Comparison of ENCODE assay signal across 8 cellular contexts in the genomic region with DNA sequence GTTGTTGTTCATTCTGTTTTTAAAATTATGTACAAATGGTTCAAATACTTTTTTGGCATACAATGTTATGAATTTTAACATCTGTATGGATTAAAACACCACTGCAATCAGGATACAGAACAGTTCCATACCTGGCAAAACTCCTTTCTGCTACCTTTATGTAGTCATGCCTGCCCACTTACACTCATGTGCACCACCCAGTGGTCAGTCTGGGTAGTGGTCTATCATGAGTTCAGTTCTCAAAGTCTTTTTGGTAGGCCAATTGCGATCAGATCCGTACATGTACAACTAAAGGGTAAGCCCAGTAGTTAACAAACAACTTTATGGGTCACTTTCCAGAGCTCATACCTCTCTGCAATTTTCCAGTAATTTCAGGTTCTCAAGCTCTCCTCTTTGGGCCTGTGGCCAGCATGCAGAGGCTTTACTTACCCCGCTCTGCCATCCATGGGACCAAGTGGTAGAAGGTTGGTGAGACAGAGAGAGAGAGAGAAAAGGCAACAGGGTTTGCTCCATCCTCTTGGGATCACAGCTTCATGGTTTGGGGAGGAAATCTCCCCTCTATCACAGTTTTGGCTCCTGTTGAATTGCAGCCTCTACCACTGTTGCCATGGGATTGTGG.
A peak's percentile ranks its signal among the peaks of the same experiment; 100 is the strongest.
DNase-seq lines count a peak whose midpoint lies in the region; ATAC-seq and TF ChIP-seq lines count a peak whose summit lies in the region.

No MANE protein-coding gene starts in this region.

- no peak overlapping the region for H2BK5ac ChIP-seq in neuronal stem cell (ENCODE audit: low read length)

- WGBS in esophagus squamous epithelium, 2 donors, result 54 to 64% methylated on average over 3 of the region's 3 CpGs
- no CpG with 5 or more reads among the region's 3 CpGs for WGBS in neuronal stem cell (ENCODE audit: extremely low coverage in 2 of 2, insufficient read length in 2 of 2, insufficient replicate concordance in 1 of 2), 2 donors
- 73 to 79% methylated on average over 3 of the region's 3 CpGs for WGBS in tibial nerve, 2 donors

- H2AK5ac ChIP-seq in neuronal stem cell (ENCODE audit: low read depth, low read length), result no peak overlapping the region

- TF ChIP-seq CTCF in GM12872 (IDR thresholded peaks at IDR 0.05; ENCODE audit: insufficient read depth, low read depth, low read length) (peak; percentile 87), OCI-LY1 (IDR thresholded peaks at IDR 0.05; ENCODE audit: low read length) (peak; percentile 87), esophagus squamous epithelium (IDR thresholded peaks at IDR 0.05) (peak; percentile 68 to 82 (median 74)), tibial nerve (IDR thresholded peaks at IDR 0.05) (peak; percentile 68 to 76 (median 74))

- H3K4me3 ChIP-seq in OCI-LY1 (ENCODE audit: low read depth, low read length, poor library complexity, severe bottlenecking), result no peak overlapping the region
- H3K4me3 ChIP-seq in esophagus squamous epithelium, result no peak overlapping the region
- no peak overlapping the region for H3K4me3 ChIP-seq in neuronal stem cell (ENCODE audit: low read length in 2 of 2)
- H3K4me3 ChIP-seq in tibial nerve, result no peak overlapping the region

- DNase-seq in A172 (ENCODE audit: low spot score) (peak; percentile 49), activated T-cell treated with anti-CD3 and anti-CD28 coated beads for 24 hours (ENCODE audit: low read depth) (peak; percentile 50), esophagus squamous epithelium (lab: John Stamatoyannopoulos, UW) (no peak), neuronal stem cell (ENCODE audit: low spot score) (peak; percentile 44), tibial nerve (ENCODE audit: low spot score in 2 of 2) (peak; percentile 55 to 83)

- no peaks in the 10 kb centered on the region for H3K79me2 ChIP-seq in OCI-LY1 (ENCODE audit: insufficient read depth, low read length)

- no peak overlapping the region for H3K4ac ChIP-seq in neuronal stem cell (ENCODE audit: low read length)

- H3K18ac ChIP-seq in neuronal stem cell (ENCODE audit: low read length), result no peak overlapping the region

- no peak overlapping the region for H2BK15ac ChIP-seq in neuronal stem cell (ENCODE audit: low read length)

- TF ChIP-seq POLR2A in esophagus squamous epithelium (IDR thresholded peaks at IDR 0.05) (no peak), tibial nerve (IDR thresholded peaks at IDR 0.05) (no peak)

- no peak overlapping the region for H2BK12ac ChIP-seq in neuronal stem cell (ENCODE audit: low read length)

- H3K27me3 ChIP-seq in OCI-LY1 (ENCODE audit: insufficient read depth, low read length) (no peaks in the 10 kb centered on the region), esophagus squamous epithelium (no peaks in the 10 kb centered on the region), neuronal stem cell (ENCODE audit: control insufficient read depth in 3 of 3, insufficient read depth in 3 of 3, low read depth in 1 of 3, low read length in 3 of 3) (no peaks in the 10 kb centered on the region), tibial nerve (no peaks in the 10 kb centered on the region)

- H4K20me1 ChIP-seq in OCI-LY1 (ENCODE audit: insufficient read depth, low read length), result no peaks in the 10 kb centered on the region

- no peak overlapping the region for H3K14ac ChIP-seq in neuronal stem cell (ENCODE audit: low read length)

- intact Hi-C loops in esophagus squamous epithelium (cut with DNase I), result loop anchor here (10.0 kb wide), 1 partner anchor 385 kb away; no protein-coding TSS in a partner anchor

- H3K4me2 ChIP-seq in OCI-LY1 (ENCODE audit: low read length) (no peak overlapping the region), neuronal stem cell (ENCODE audit: insufficient read depth, low read length, poor library complexity, severe bottlenecking) (no peak overlapping the region)

- TF ChIP-seq EP300 in tibial nerve (IDR thresholded peaks at IDR 0.05), result no peak

- H4K91ac ChIP-seq in neuronal stem cell (ENCODE audit: low read depth, low read length, poor library complexity), result no peak overlapping the region

- no peaks in the 10 kb centered on the region for H3K79me1 ChIP-seq in neuronal stem cell (ENCODE audit: low read depth, low read length)

- H2AFZ ChIP-seq in OCI-LY1 (ENCODE audit: low read length), result no peak overlapping the region
- H2AFZ ChIP-seq in neuronal stem cell (ENCODE audit: low read length), result no peak overlapping the region

- peak; percentile 87 for ATAC-seq in HG02884 (IDR thresholded peaks at IDR 0.05; ENCODE audit: unreplicated experiment)

- H3K27ac ChIP-seq in OCI-LY1 (ENCODE audit: low read depth, low read length, poor library complexity, severe bottlenecking) (no peak overlapping the region), esophagus squamous epithelium (no peak overlapping the region), neuronal stem cell (replicated peaks; ENCODE audit: low read length) (no peak overlapping the region), tibial nerve (no peak overlapping the region)

- no peak overlapping the region for H3K23ac ChIP-seq in neuronal stem cell (ENCODE audit: low read depth, low read length, poor library complexity)

- H3K9me2 ChIP-seq in OCI-LY1 (ENCODE audit: low read depth, low read length), result no peaks in the 10 kb centered on the region

- no peak overlapping the region for H4K8ac ChIP-seq in neuronal stem cell (ENCODE audit: low read depth, low read length)

- H3K9ac ChIP-seq in OCI-LY1 (ENCODE audit: low read length) (no peak overlapping the region), neuronal stem cell (ENCODE audit: low read depth, low read length, poor library complexity) (no peak overlapping the region)

- no peaks in the 10 kb centered on the region for H3F3A ChIP-seq in OCI-LY1 (ENCODE audit: insufficient read depth, low read length)

- no peaks in the 10 kb centered on the region for H3K36me3 ChIP-seq in OCI-LY1 (ENCODE audit: insufficient read depth, low read length)
- no peaks in the 10 kb centered on the region for H3K36me3 ChIP-seq in esophagus squamous epithelium
- no peaks in the 10 kb centered on the region for H3K36me3 ChIP-seq in neuronal stem cell (replicated peaks in 1 of 2; ENCODE audit: control insufficient read depth in 2 of 2, insufficient read depth in 2 of 2, low read length in 2 of 2)
- H3K36me3 ChIP-seq in tibial nerve, result no peaks in the 10 kb centered on the region

- no peak overlapping the region for H2BK120ac ChIP-seq in neuronal stem cell (ENCODE audit: low read depth, low read length)

- no peaks in the 10 kb centered on the region for H3K4me1 ChIP-seq in OCI-LY1 (ENCODE audit: insufficient read depth, low read length, severe bottlenecking)
- H3K4me1 ChIP-seq in esophagus squamous epithelium, result no peaks in the 10 kb centered on the region
- no peaks in the 10 kb centered on the region for H3K4me1 ChIP-seq in neuronal stem cell (ENCODE audit: control insufficient read depth in 2 of 2, insufficient read depth in 1 of 2, low read depth in 1 of 2, low read length in 2 of 2)
- H3K4me1 ChIP-seq in tibial nerve, result no peaks in the 10 kb centered on the region

- no peaks in the 10 kb centered on the region for H3K9me3 ChIP-seq in OCI-LY1 (ENCODE audit: low read length)
- H3K9me3 ChIP-seq in esophagus squamous epithelium, result no peaks in the 10 kb centered on the region
- H3K9me3 ChIP-seq in neuronal stem cell (replicated peaks in 1 of 2; ENCODE audit: control insufficient read depth in 2 of 2, insufficient read depth in 1 of 2, low read depth in 1 of 2, low read length in 2 of 2), result peaks cover 0 to 2% of the 10 kb centered on the region in 2 donors
- H3K9me3 ChIP-seq in tibial nerve, result no peaks in the 10 kb centered on the region
